In genomic region chr22:20012741-20013331, GRCh38 we compare ENCODE assay signal across 1 cellular context.
TF ChIP-seq lines count a peak whose summit lies in the region.

No MANE protein-coding gene starts in this region.

TF ChIP-seq in IMR-90, 13 proteins besides CTCF, POLR2A, EP300 and RAD21:
- TF ChIP-seq NFE2L2 (IDR thresholded peaks at IDR 0.05; ENCODE audit: low read depth, low read length) (no peak), CEBPB (IDR thresholded peaks at IDR 0.05; ENCODE audit: low read depth, low read length) (no peak), USF2 (IDR thresholded peaks at IDR 0.05; ENCODE audit: low read depth, low read length) (no peak), RCOR1 (IDR thresholded peaks at IDR 0.05; ENCODE audit: insufficient replicate concordance, low read length) (no peak), ELK1 (IDR thresholded peaks at IDR 0.05; ENCODE audit: borderline replicate concordance, low read depth, low read length) (no peak), MAZ (IDR thresholded peaks at IDR 0.05; ENCODE audit: borderline replicate concordance, low read depth, low read length) (no peak), MXI1 (IDR thresholded peaks at IDR 0.05; ENCODE audit: borderline replicate concordance, low read depth, low read length) (no peak), BHLHE40 (IDR thresholded peaks at IDR 0.05; ENCODE audit: low read depth, low read length) (no peak), SMC3 (IDR thresholded peaks at IDR 0.05; ENCODE audit: low read depth, low read length) (no peak), RFX5 (IDR thresholded peaks at IDR 0.05; ENCODE audit: low read depth, low read length) (no peak), FOS (IDR thresholded peaks at IDR 0.05; ENCODE audit: low read depth, low read length) (no peak), CHD1 (IDR thresholded peaks at IDR 0.05; ENCODE audit: low read depth, low read length) (no peak)
